In the genomic region with DNA sequence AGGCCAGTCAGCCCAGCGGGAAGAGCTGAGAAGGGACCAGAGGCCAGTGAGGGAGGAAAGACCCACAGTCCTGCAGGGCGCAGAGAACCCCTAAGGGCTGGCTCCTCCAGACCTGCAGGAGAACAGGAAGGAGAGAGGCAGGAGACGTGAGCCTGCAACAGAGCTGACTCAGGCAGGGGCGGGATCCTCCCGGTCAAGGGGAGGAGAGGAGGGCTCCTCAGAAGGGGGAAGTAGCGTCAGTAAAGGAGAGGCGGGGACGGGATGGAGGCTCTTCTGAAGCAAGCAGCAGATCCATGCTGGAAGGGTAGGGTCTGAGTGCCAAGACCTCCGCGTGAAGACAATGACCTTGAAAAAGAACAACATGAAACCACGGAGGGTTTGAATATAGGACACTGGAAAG, we compare ENCODE assay signal across 14 cellular contexts. TPM values are rescaled to one million over a fixed set of nuclear protein-coding genes. Genes with fewer than 3 reads are reported as not detected.
DNase-seq lines count a peak whose midpoint lies in the region; TF ChIP-seq lines count a peak whose summit lies in the region.
"Had no signal": no experiment of that assay in that cellular context is flagged by ENCODE, and none has a peak within 500 bp of the region (broad histone marks: within the 10 kb centered on the region; RNA-seq: fewer than 3 reads in every experiment).

No MANE protein-coding gene starts in this region.

- no peaks in the 10 kb centered on the region for H3K27me3 ChIP-seq in adrenal gland
- no peaks in the 10 kb centered on the region for H3K27me3 ChIP-seq in MG63
- H3K27me3 ChIP-seq: SJCRH30, thyroid gland had no signal

- intact Hi-C loops in adrenal gland (cut with DNase I), result no loop called here

- H3K9me3 ChIP-seq in adrenal gland (replicated peaks in 1 of 3), result no peaks in the 10 kb centered on the region
- H3K9me3 ChIP-seq in MG63, result peaks cover 5% of the 10 kb centered on the region; the same call in 1 of the 2 replicates
- H3K9me3 ChIP-seq: prostate gland, SJCRH30, thyroid gland had no signal

- H3K4me1 ChIP-seq in adrenal gland (replicated peaks in 1 of 2), result no peaks in the 10 kb centered on the region
- H3K4me1 ChIP-seq: prostate gland, SJCRH30, thyroid gland had no signal

- DNase-seq in AG20443 (ENCODE audit: low spot score) (peak; percentile 29), KBM-7 (peak; percentile 71), adrenal gland (peak; percentile 26 to 67 (median 41)), left kidney (ENCODE audit: low read depth, low spot score) (peak; percentile 15), COLO829 (ENCODE audit: low spot score) (no peak), cerebellar nuclear complex (lab: John Stamatoyannopoulos, UW) (no peak), hepatic stellate cell (ENCODE audit: low spot score) (no peak), MG63 (no peak)
- DNase-seq: activated CD8-positive, alpha-beta memory T cell treated with anti-CD3 and anti-CD28 coated beads for 24 hours; amniotic stem cell; NCI-H2081 treated with DMSO at 0.1 percent for 48 hours; SJCRH30 had no signal

- in situ Hi-C loops in KBM-7 (cut with MboI; ENCODE audit: low pct_unique_long_range_greater_than_20kb, low sequenced_read_pairs), result no loop called here

- TF ChIP-seq CTCF in adrenal gland (IDR thresholded peaks at IDR 0.05), result no peak

- WGBS in adrenal gland, 4 donors, result 53 to 56% (median 56%) methylated on average over 11 of the region's 11 CpGs

- H3K27ac ChIP-seq in adrenal gland, result peak overlapping the region in 1 of 5 donors; percentile 52
- H3K27ac ChIP-seq: prostate gland, SJCRH30, thyroid gland had no signal

- H3K36me3 ChIP-seq in adrenal gland (replicated peaks in 1 of 2) (no peaks in the 10 kb centered on the region), MG63 (no peaks in the 10 kb centered on the region; the same call in 1 of the 2 replicates)
- H3K36me3 ChIP-seq: prostate gland, SJCRH30, thyroid gland had no signal

- TF ChIP-seq POLR2A in adrenal gland (IDR thresholded peaks at IDR 0.05), result no peak

- H3K4me3 ChIP-seq in adrenal gland (no peak overlapping the region), MG63 (no peak overlapping the region)
- H3K4me3 ChIP-seq: prostate gland, SJCRH30, thyroid gland had no signal

RNA-seq across cellular contexts. Expression of a gene that starts 50.8 kb away (rescaled TPM):
- total RNA-seq in adrenal gland, result 1 to 10 TPM in 2 of 8 donors, under 1 TPM in 5, not detected in 1; 0.37 to 2.4 (median 0.69) TPM
- 1 to 10 TPM in 2 of 3 donors, under 1 TPM in 1; 0.29 to 1.4 (median 1.0) TPM for polyA plus RNA-seq in adrenal gland
- total RNA-seq in MG63 (2014; rRNA removed; shearing (Covaris generic); ENCODE audit: low replicate concordance), result 14.5 and 20.9 TPM in 2 replicates

Comparison
In these comparisons a context has a peak if more than half of its experiments do, and no peak if none do; other contexts are left out.
1. DNase-seq: peak in AG20443 (single experiment), KBM-7 (single experiment), adrenal gland (7 of 7) and left kidney (single experiment); none in COLO829 (single experiment), cerebellar nuclear complex (0 of 2), hepatic stellate cell (single experiment) and MG63 (single experiment).